In the genomic region with DNA sequence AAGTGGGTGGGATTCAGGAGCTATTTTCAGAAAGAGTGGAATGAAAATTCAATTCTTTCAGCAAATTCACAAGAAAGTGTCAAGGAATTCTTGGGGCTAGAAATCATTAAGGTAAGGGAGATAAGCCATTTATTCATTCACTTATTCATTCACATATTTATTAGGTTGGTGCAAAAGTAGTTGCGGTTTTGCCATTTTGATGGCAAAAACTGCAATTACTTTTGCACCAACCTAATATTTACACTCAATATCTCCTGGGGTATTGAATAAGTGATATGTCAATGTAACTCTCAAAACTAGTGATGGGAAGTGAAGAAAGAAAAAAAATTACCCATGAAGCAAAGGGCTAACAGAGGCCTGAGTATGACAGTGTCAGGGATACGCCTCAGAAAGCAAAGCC, we compare ENCODE assay signal across 33 cellular contexts. TPM values are rescaled to one million over a fixed set of nuclear protein-coding genes. Genes with fewer than 3 reads are reported as not detected.
A peak's percentile ranks its signal among the peaks of the same experiment; 100 is the strongest.
DNase-seq lines count a peak whose midpoint lies in the region; ATAC-seq, FAIRE-seq and TF ChIP-seq lines count a peak whose summit lies in the region.
"Had no signal": no experiment of that assay in that cellular context is flagged by ENCODE, and none has a peak within 500 bp of the region (broad histone marks: within the 10 kb centered on the region; RNA-seq: fewer than 3 reads in every experiment).

A gene with protein sequence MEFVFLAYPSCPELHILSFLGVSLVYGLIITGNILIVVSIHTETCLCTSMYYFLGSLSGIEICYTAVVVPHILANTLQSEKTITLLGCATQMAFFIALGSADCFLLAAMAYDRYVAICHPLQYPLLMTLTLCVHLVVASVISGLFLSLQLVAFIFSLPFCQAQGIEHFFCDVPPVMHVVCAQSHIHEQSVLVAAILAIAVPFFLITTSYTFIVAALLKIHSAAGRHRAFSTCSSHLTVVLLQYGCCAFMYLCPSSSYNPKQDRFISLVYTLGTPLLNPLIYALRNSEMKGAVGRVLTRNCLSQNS (minus strand): TSS at position 119 of the 400 bp plus-strand sequence. CDS start 402 bp downstream, outside the sequence.

- POLR2A ChIA-PET in HEK293T (lab: Yijun Ruan, JAX) = no interaction called here
- POLR2A ChIA-PET in IMR-90 (lab: Charles Lee; ENCODE audit: unreplicated experiment) = no interaction called here
- POLR2A ChIA-PET in K562 (lab: Yijun Ruan, JAX) = no interaction called here

- H3K79me1 ChIP-seq in IMR-90 (ENCODE audit: low read depth in 1 of 2, low read length in 2 of 2) (no peaks in the 10 kb centered on the region), mesenchymal stem cell (replicated peaks; ENCODE audit: low read length, poor library complexity, severe bottlenecking) (no peaks in the 10 kb centered on the region)

- H4K91ac ChIP-seq in IMR-90 (ENCODE audit: insufficient read depth, low read depth, low read length) (no peak within 1 kb of the TSS), mesenchymal stem cell (ENCODE audit: low read length) (peak within 1 kb of the TSS; percentile 37)

- BruUV-seq in IMR-90 (replicated peaks; lab: Mats Ljungman, UMichigan) (no TSS peak), K562 (replicated peaks; lab: Mats Ljungman, UMichigan) (no TSS peak)

- H4K20me1 ChIP-seq in IMR-90 (ENCODE audit: insufficient read depth, low read length) = no peaks in the 10 kb centered on the region
- no peaks in the 10 kb centered on the region for H4K20me1 ChIP-seq in K562 (replicated peaks; ENCODE audit: control insufficient read depth, insufficient read depth, low read length)
- H4K20me1 ChIP-seq: BLaER1 had no signal

- H2AK9ac ChIP-seq in IMR-90 (replicated peaks; ENCODE audit: low read depth, low read length, poor library complexity) = no peak within 1 kb of the TSS

- no peak for FAIRE-seq in K562 (lab: Jason Lieb, UNC)
- FAIRE-seq: A204.1, GM12878, GM12892, GM18507 had no signal

- H2AK5ac ChIP-seq in IMR-90 (ENCODE audit: low read depth, low read length) (no peak within 1 kb of the TSS), mesenchymal stem cell (ENCODE audit: low read length, severe bottlenecking) (no peak within 1 kb of the TSS)

- H2BK5ac ChIP-seq in IMR-90 (ENCODE audit: low read depth, low read length, poor library complexity, severe bottlenecking) (no peak within 1 kb of the TSS), mesenchymal stem cell (ENCODE audit: low read depth, low read length, poor library complexity, severe bottlenecking) (no peak within 1 kb of the TSS)

- H2BK15ac ChIP-seq in IMR-90 (ENCODE audit: low read depth, low read length) (no peak within 1 kb of the TSS), mesenchymal stem cell (ENCODE audit: low read depth, poor library complexity, severe bottlenecking) (no peak within 1 kb of the TSS)

- no peaks in the 10 kb centered on the region for H3K4me1 ChIP-seq in IMR-90 (ENCODE audit: control insufficient read depth, insufficient read depth, low read length)
- H3K4me1 ChIP-seq in K562 (replicated peaks in 1 of 2; ENCODE audit: control insufficient read depth in 2 of 2, insufficient read depth in 2 of 2, low read length in 2 of 2) = no peaks in the 10 kb centered on the region
- no peaks in the 10 kb centered on the region for H3K4me1 ChIP-seq in mesenchymal stem cell (ENCODE audit: control insufficient read depth, insufficient read depth, low read depth, low read length)
- H3K4me1 ChIP-seq: BE2C, BLaER1 had no signal

- no peak within 1 kb of the TSS for H2BK120ac ChIP-seq in IMR-90 (ENCODE audit: low read depth, low read length)
- H2BK120ac ChIP-seq in mesenchymal stem cell (ENCODE audit: low read depth, low read length) = no peak within 1 kb of the TSS

- H3K4me3 ChIP-seq in IMR-90 (ENCODE audit: insufficient read depth, low read depth, low read length) (no peak within 1 kb of the TSS), K562 (no peak within 1 kb of the TSS), mesenchymal stem cell (ENCODE audit: insufficient read depth in 1 of 2, low read depth in 1 of 2, low read length in 2 of 2) (no peak within 1 kb of the TSS)
- H3K4me3 ChIP-seq: BLaER1, GM12878 had no signal

- CTCF ChIA-PET in HEK293T (lab: Yijun Ruan, JAX) (no interaction called here), IMR-90 (lab: Yijun Ruan, JAX) (no interaction called here), K562 (lab: Yijun Ruan, JAX; ENCODE audit: low intra/inter-chr PET ratio) (no interaction called here)

- no peak within 1 kb of the TSS for H3K9ac ChIP-seq in IMR-90 (ENCODE audit: low read depth, low read length)
- H3K9ac ChIP-seq in K562 (ENCODE audit: insufficient read depth in 1 of 2, low read depth in 2 of 2, low read length in 2 of 2) = no peak within 1 kb of the TSS
- no peak within 1 kb of the TSS for H3K9ac ChIP-seq in mesenchymal stem cell (ENCODE audit: low read length)
- H3K9ac ChIP-seq: BLaER1 had no signal

- TF ChIP-seq POLR2A in IMR-90 (IDR thresholded peaks at IDR 0.05; ENCODE audit: low read depth, low read length) (no peak), K562 (conservative IDR thresholded peaks at IDR 0.05) (no peak)

- H3K23ac ChIP-seq in IMR-90 (ENCODE audit: low read depth, low read length) = no peak within 1 kb of the TSS
- no peak within 1 kb of the TSS for H3K23ac ChIP-seq in mesenchymal stem cell (ENCODE audit: low read length in 2 of 2)

- H3K27me3 ChIP-seq in IMR-90 (ENCODE audit: control insufficient read depth, insufficient read depth, low read length) = no peaks in the 10 kb centered on the region
- no peaks in the 10 kb centered on the region for H3K27me3 ChIP-seq in K562 (ENCODE audit: control insufficient read depth in 2 of 2, insufficient read depth in 2 of 2, low read length in 2 of 2)
- H3K27me3 ChIP-seq in mesenchymal stem cell (ENCODE audit: control insufficient read depth in 1 of 2, insufficient read depth in 1 of 2, low read length in 2 of 2) = no peaks in the 10 kb centered on the region
- H3K27me3 ChIP-seq: BE2C, BLaER1 had no signal

- intact Hi-C loops in IMR-90 (cut with micrococcal nuclease) (no loop called here), K562 (cut with micrococcal nuclease) (no loop called here)

- H3K4ac ChIP-seq in IMR-90 (ENCODE audit: low read depth, low read length) (no peak within 1 kb of the TSS), mesenchymal stem cell (ENCODE audit: low read depth in 1 of 2, low read length in 2 of 2) (no peak within 1 kb of the TSS)

- H3K18ac ChIP-seq in IMR-90 (ENCODE audit: low read depth, low read length) (no peak within 1 kb of the TSS), mesenchymal stem cell (ENCODE audit: low read depth in 1 of 2, low read length in 2 of 2) (no peak within 1 kb of the TSS)

- ATAC-seq in IMR-90 (ENCODE audit: low read depth) = no peak
- no peak for ATAC-seq in K562
- no peak for ATAC-seq in GM21367 (IDR thresholded peaks at IDR 0.05; ENCODE audit: unreplicated experiment)
- ATAC-seq: GM12878 had no signal

- H4K8ac ChIP-seq in IMR-90 (ENCODE audit: low read depth in 2 of 2, low read length in 2 of 2) = no peak within 1 kb of the TSS
- H4K8ac ChIP-seq in mesenchymal stem cell (ENCODE audit: low read length) = no peak within 1 kb of the TSS

- in situ Hi-C loops in IMR-90 (cut with MboI; ENCODE audit: low sequenced_read_pairs) = no loop called here
- in situ Hi-C loops in K562 (cut with MboI) = no loop called here

- WGBS in IMR-90 (ENCODE audit: extremely low coverage in 2 of 2, insufficient read length in 1 of 2), 2 experiments = no CpG with 5 or more reads among the region's 2 CpGs
- 0% methylated on average over 2 of the region's 2 CpGs for WGBS in K562 (ENCODE audit: insufficient coverage, low coverage, missing lambda C conversion rate)
- WGBS in mesenchymal stem cell = no CpG with 5 or more reads among the region's 2 CpGs

- H3K4me2 ChIP-seq in IMR-90 (ENCODE audit: low read depth, low read length) (no peak within 1 kb of the TSS), K562 (ENCODE audit: insufficient read depth, low read length) (no peak within 1 kb of the TSS), mesenchymal stem cell (ENCODE audit: low read length, poor library complexity, severe bottlenecking) (no peak within 1 kb of the TSS)
- H3K4me2 ChIP-seq: BLaER1 had no signal

- no peak within 1 kb of the TSS for H2BK20ac ChIP-seq in IMR-90 (ENCODE audit: low read depth, low read length)

- no peak for TF ChIP-seq RAD21 in IMR-90 (IDR thresholded peaks at IDR 0.05; ENCODE audit: low read length)
- no peak for TF ChIP-seq RAD21 in K562 (CRISPR knock-in tag; conservative IDR thresholded peaks at IDR 0.05 in 1 of 2, IDR thresholded peaks at IDR 0.05 in 1 of 2)

- dilution Hi-C loops in IMR-90 (cut with HindIII; ENCODE audit: low sequenced_read_pairs, unreplicated experiment) = no loop called here

- no peak within 1 kb of the TSS for H3K14ac ChIP-seq in IMR-90 (replicated peaks; ENCODE audit: low read depth, low read length)
- H3K14ac ChIP-seq in mesenchymal stem cell (ENCODE audit: low read length in 2 of 2) = no peak within 1 kb of the TSS

- DNase-seq in HEK293T (ENCODE audit: extremely low spot score) (no peak), IMR-90 (no peak), K562 (ENCODE audit: extremely low read depth in 1 of 4, low spot score in 3 of 4) (no peak), mesenchymal stem cell (no peak), T-helper 9 cell (no peak), globus pallidus (ENCODE audit: low spot score) (no peak)
- no peak for DNase-seq in activated naive CD4-positive, alpha-beta T cell treated with Interleukin-2 at 50 U/mL for 16 hours
- DNase-seq: 8988T; ACHN; BE2C; C1 segment of cervical spinal cord; CD4-positive, alpha-beta memory T cell; CD4-positive, CD25-positive, alpha-beta regulatory T cell; CD8-positive, alpha-beta memory T cell; COR-L47; DMS 273 treated with DMSO at 0.1 percent for 48 hours; DMS153; DMS53; DMS79; DND-41; EL; GDM1 had no signal

- no peaks in the 10 kb centered on the region for H3K36me3 ChIP-seq in IMR-90 (ENCODE audit: control insufficient read depth, insufficient read depth, low read length)
- H3K36me3 ChIP-seq in K562 (ENCODE audit: control insufficient read depth, insufficient read depth, low read length) = no peaks in the 10 kb centered on the region
- H3K36me3 ChIP-seq in mesenchymal stem cell (ENCODE audit: control insufficient read depth in 1 of 2, insufficient read depth in 2 of 2, low read depth in 1 of 2, low read length in 2 of 2) = no peaks in the 10 kb centered on the region
- H3K36me3 ChIP-seq: BE2C, BLaER1 had no signal

- no peaks in the 10 kb centered on the region for H3K9me3 ChIP-seq in IMR-90 (ENCODE audit: control insufficient read depth, insufficient read depth, low read length)
- H3K9me3 ChIP-seq in K562 (replicated peaks; ENCODE audit: control insufficient read depth, insufficient read depth, low read depth, low read length) = no peaks in the 10 kb centered on the region
- H3K9me3 ChIP-seq in mesenchymal stem cell (ENCODE audit: control insufficient read depth, low read length) = peaks cover 4% of the 10 kb centered on the region
- H3K9me3 ChIP-seq: BE2C, BLaER1 had no signal

- H2AFZ ChIP-seq in IMR-90 (replicated peaks; ENCODE audit: low read length, poor library complexity) (peak within 1 kb of the TSS; percentile 51), K562 (ENCODE audit: low read depth, low read length) (no peak within 1 kb of the TSS), mesenchymal stem cell (ENCODE audit: low read depth, low read length) (no peak within 1 kb of the TSS)

- H3K9me1 ChIP-seq in IMR-90 (ENCODE audit: insufficient read depth, low read length) (no peaks in the 10 kb centered on the region), K562 (ENCODE audit: control insufficient read depth, insufficient read depth, low read length) (no peaks in the 10 kb centered on the region)

- TF ChIP-seq EP300 in K562 (IDR thresholded peaks at IDR 0.05; ENCODE audit: low read length) = no peak

- H3K79me2 ChIP-seq in K562 (ENCODE audit: control insufficient read depth, insufficient read depth, low read length) = no peaks in the 10 kb centered on the region

- no peak within 1 kb of the TSS for H4K5ac ChIP-seq in IMR-90 (ENCODE audit: low read depth, low read length)

- H2BK12ac ChIP-seq in mesenchymal stem cell (ENCODE audit: low read length in 2 of 2) = no peak within 1 kb of the TSS

- H3K27ac ChIP-seq in IMR-90 (ENCODE audit: insufficient read depth, low read length) (no peak within 1 kb of the TSS), K562 (ENCODE audit: extremely low read depth, low read depth, low read length) (no peak within 1 kb of the TSS), mesenchymal stem cell (ENCODE audit: low read length, poor library complexity, severe bottlenecking) (no peak within 1 kb of the TSS)
- H3K27ac ChIP-seq: BLaER1 had no signal

- no peak within 1 kb of the TSS for H3K56ac ChIP-seq in IMR-90 (ENCODE audit: extremely low read depth, insufficient read depth, low read length)

- TF ChIP-seq CTCF in IMR-90 (conservative IDR thresholded peaks at IDR 0.05; ENCODE audit: low read depth, low read length) = no peak
- no peak for TF ChIP-seq CTCF in K562 (IDR thresholded peaks at IDR 0.05 in 2 of 3, conservative IDR thresholded peaks at IDR 0.05 in 1 of 3; ENCODE audit: insufficient read depth in 2 of 3, low read depth in 1 of 3, low read length in 3 of 3)

RNA-seq across cellular contexts. Expression of the gene that starts here (rescaled TPM):
- not detected in 2 replicates for total RNA-seq in IMR-90 (2012; rRNA removed)
- polyA plus RNA-seq in IMR-90 (2012; rRNA removed) = not detected in 2 replicates
- polyA plus RNA-seq in IMR-90 (2012; cell fraction: cytosol; rRNA removed) = not detected in 2 replicates
- polyA plus RNA-seq in IMR-90 (2012; cell fraction: nucleus; rRNA removed; ENCODE audit: low replicate concordance) = 0.05 TPM in 1 of 2 replicates, not detected in the other
- total RNA-seq in K562 (2011; cell fraction: chromatin; rRNA removed; ENCODE audit: low replicate concordance) = not detected in 2 replicates
- total RNA-seq in K562 (2011; cell fraction: nucleolus; rRNA removed) = not detected in 2 replicates
- not detected in 2 replicates for total RNA-seq in K562 (2011; cell fraction: nucleoplasm; rRNA removed)
- total RNA-seq in K562 (2014; rRNA removed) = not detected in 2 replicates
- not detected in 2 replicates for total RNA-seq in K562 (2014; rRNA removed; fragmentation: Illumina TruSeq; extraction: Trizol)
- not detected in 2 replicates for total RNA-seq in K562 (2015; rRNA removed; fragmentation: Illumina TruSeq; extraction: Trizol)
- not detected in 2 replicates for total RNA-seq in K562 (2021)
- polyA plus RNA-seq in K562 (2011; rRNA removed) = not detected in 2 replicates
- polyA plus RNA-seq in K562 (2011; cell fraction: cytosol; rRNA removed) = not detected in 2 replicates
- polyA plus RNA-seq in K562 (2011; cell fraction: nucleus; rRNA removed) = not detected in 2 replicates
- polyA plus RNA-seq in K562 (2012) = not detected in 2 replicates
- polyA plus RNA-seq in K562 (2014; fragmentation: Illumina TruSeq; extraction: Trizol) = not detected in 2 replicates
- polyA plus RNA-seq in K562 (2014; fragmentation: Nextera tagmentation; extraction: Ambion mirVana) = not detected
- not detected in 2 replicates for polyA plus RNA-seq in K562 (2014; rRNA removed)
- polyA minus RNA-seq in K562 (2011; rRNA and poly(A)+ RNA removed) = not detected in 2 replicates
- polyA minus RNA-seq in K562 (2011; cell fraction: cytosol; rRNA and poly(A)+ RNA removed) = not detected in 2 replicates
- not detected in 2 replicates for polyA minus RNA-seq in K562 (2011; cell fraction: nucleus; rRNA and poly(A)+ RNA removed)
- not detected for polyA plus RNA-seq in mesenchymal stem cell (2013, experiment 1 of 2)
- not detected for polyA plus RNA-seq in mesenchymal stem cell (2013, experiment 2 of 2)
- total RNA-seq: A673; CD4-positive, alpha-beta memory T cell; CD4-positive, CD25-positive, alpha-beta regulatory T cell; CD8-positive, alpha-beta memory T cell; Daoy; G401; GM12878 had no signal
- polyA plus RNA-seq: AG04450; CD14-positive monocyte; CD4-positive, alpha-beta memory T cell; CD4-positive, CD25-positive, alpha-beta regulatory T cell; CD8-positive, alpha-beta memory T cell; GM12878 had no signal
